Comparison of ENCODE assay signal across 21 cellular contexts in genomic region chr1:192632188-192632587, GRCh38. TPM values are rescaled to one million over a fixed set of nuclear protein-coding genes. Genes with fewer than 3 reads are reported as not detected.
"Had no signal": no experiment of that assay in that cellular context is flagged by ENCODE, and none has a peak within 500 bp of the region (broad histone marks: within the 10 kb centered on the region; RNA-seq: fewer than 3 reads in every experiment).

No MANE protein-coding gene starts in this region.

- H3K27ac Mint-ChIP-seq: activated CD4-positive, alpha-beta memory T cell treated with anti-CD3 and anti-CD28 coated beads for 36 hours; activated naive CD4-positive, alpha-beta T cell treated with anti-CD3 and anti-CD28 coated beads, Interleukin-2, amount 50 U/mL, for 24 hours; activated T-cell treated with anti-CD3 and anti-CD28 coated beads, Interleukin-2, amount 50 U/mL, for 24 hours; endodermal cell; naive thymus-derived CD4-positive, alpha-beta T cell had no signal

- H3K27me3 ChIP-seq: adrenal gland, gastrocnemius medialis, heart left ventricle, stomach, testis had no signal

- H3K27ac ChIP-seq: adrenal gland, gastrocnemius medialis, heart left ventricle, stomach, testis had no signal

- DNase-seq: activated CD4-positive, alpha-beta memory T cell treated with anti-CD3 and anti-CD28 coated beads for 36 hours; activated T-cell treated with anti-CD3 and anti-CD28 coated beads, Interleukin-2, amount 50 U/mL, for 24 hours; adrenal gland; cerebellar nuclear complex; endodermal cell; gastrocnemius medialis; heart left ventricle; left colon; naive thymus-derived CD4-positive, alpha-beta T cell; stimulated activated CD4-positive, alpha-beta T cell treated with anti-CD3 and anti-CD28 coated beads, Interleukin-12 subunit alpha, Interleukin-12 subunit beta, amount 100 ng/mL, for 4 hours; stimulated activated CD4-positive, alpha-beta T cell treated with anti-CD3 and anti-CD28 coated beads, Interleukin-2, amount 100 ng/mL, for 24 hours; stomach; T-helper 1 cell; T1000; testis had no signal

- H3K4me1 Mint-ChIP-seq: activated naive CD4-positive, alpha-beta T cell treated with anti-CD3 and anti-CD28 coated beads, Interleukin-2, amount 50 U/mL, for 24 hours; naive thymus-derived CD4-positive, alpha-beta T cell had no signal

- H3K9me3 ChIP-seq: adrenal gland, gastrocnemius medialis, heart left ventricle, stomach, testis had no signal

- H3K4me3 ChIP-seq: adrenal gland, gastrocnemius medialis, heart left ventricle, lung, stomach, testis had no signal

- ATAC-seq: gastrocnemius medialis; heart left ventricle; left colon; naive thymus-derived CD4-positive, alpha-beta T cell had no signal

- H3K36me3 ChIP-seq: adrenal gland, gastrocnemius medialis, heart left ventricle, stomach had no signal

- H3K4me1 ChIP-seq: gastrocnemius medialis had no signal

- H3K9me3 Mint-ChIP-seq: activated CD4-positive, alpha-beta memory T cell treated with anti-CD3 and anti-CD28 coated beads for 36 hours; activated naive CD4-positive, alpha-beta T cell treated with anti-CD3 and anti-CD28 coated beads, Interleukin-2, amount 50 U/mL, for 24 hours; activated T-cell treated with anti-CD3 and anti-CD28 coated beads, Interleukin-2, amount 50 U/mL, for 24 hours; brain; endodermal cell; naive thymus-derived CD4-positive, alpha-beta T cell had no signal

- H3K4me3 Mint-ChIP-seq: activated CD4-positive, alpha-beta memory T cell treated with anti-CD3 and anti-CD28 coated beads for 36 hours; activated naive CD4-positive, alpha-beta T cell treated with anti-CD3 and anti-CD28 coated beads, Interleukin-2, amount 50 U/mL, for 24 hours; activated T-cell treated with anti-CD3 and anti-CD28 coated beads, Interleukin-2, amount 50 U/mL, for 24 hours; brain; endodermal cell; naive thymus-derived CD4-positive, alpha-beta T cell had no signal

- H3K36me3 Mint-ChIP-seq: activated CD4-positive, alpha-beta memory T cell treated with anti-CD3 and anti-CD28 coated beads for 36 hours; activated naive CD4-positive, alpha-beta T cell treated with anti-CD3 and anti-CD28 coated beads, Interleukin-2, amount 50 U/mL, for 24 hours; brain; naive thymus-derived CD4-positive, alpha-beta T cell had no signal

RNA-seq across cellular contexts. Expression of gene RGS13, which starts 3.8 kb away (rescaled TPM):
- total RNA-seq: activated CD4-positive, alpha-beta memory T cell treated with anti-CD3 and anti-CD28 coated beads for 36 hours; dermis microvascular lymphatic vessel endothelial cell; endodermal cell; epithelial cell of proximal tubule; gastrocnemius medialis; renal cortical epithelial cell had no signal
- polyA plus RNA-seq: heart left ventricle; naive thymus-derived CD4-positive, alpha-beta T cell had no signal

RNA-seq across cellular contexts. Expression of gene RGS1, which starts 56.6 kb away (rescaled TPM):
- total RNA-seq: dermis microvascular lymphatic vessel endothelial cell, endodermal cell, epithelial cell of proximal tubule, renal cortical epithelial cell had no signal
